1 cellular context compared by ENCODE assay signal in genomic region chr1:230125633-230126528, GRCh38.
TF ChIP-seq lines count a peak whose summit lies in the region.

No MANE protein-coding gene starts in this region.

TF ChIP-seq in IMR-90, 13 proteins besides CTCF, POLR2A, EP300 and RAD21 (continued from another document):
- no peak for TF ChIP-seq ELK1 (IDR thresholded peaks at IDR 0.05; ENCODE audit: borderline replicate concordance, low read depth, low read length)
- TF ChIP-seq RCOR1 (IDR thresholded peaks at IDR 0.05; ENCODE audit: insufficient replicate concordance, low read length), result no peak
- TF ChIP-seq FOS (IDR thresholded peaks at IDR 0.05; ENCODE audit: low read depth, low read length), result no peak
- no peak for TF ChIP-seq RFX5 (IDR thresholded peaks at IDR 0.05; ENCODE audit: low read depth, low read length)
- TF ChIP-seq BHLHE40 (IDR thresholded peaks at IDR 0.05; ENCODE audit: low read depth, low read length), result no peak
- no peak for TF ChIP-seq NFE2L2 (IDR thresholded peaks at IDR 0.05; ENCODE audit: low read depth, low read length)
- no peak for TF ChIP-seq USF2 (IDR thresholded peaks at IDR 0.05; ENCODE audit: low read depth, low read length)
- TF ChIP-seq CHD1 (IDR thresholded peaks at IDR 0.05; ENCODE audit: low read depth, low read length), result no peak
- no peak for TF ChIP-seq CEBPB (IDR thresholded peaks at IDR 0.05; ENCODE audit: low read depth, low read length)
- TF ChIP-seq SMC3 (IDR thresholded peaks at IDR 0.05; ENCODE audit: low read depth, low read length), result no peak
- no peak for TF ChIP-seq MAFK (IDR thresholded peaks at IDR 0.05; ENCODE audit: low read depth, low read length)
- no peak for TF ChIP-seq MXI1 (IDR thresholded peaks at IDR 0.05; ENCODE audit: borderline replicate concordance, low read depth, low read length)
